In the genomic region with DNA sequence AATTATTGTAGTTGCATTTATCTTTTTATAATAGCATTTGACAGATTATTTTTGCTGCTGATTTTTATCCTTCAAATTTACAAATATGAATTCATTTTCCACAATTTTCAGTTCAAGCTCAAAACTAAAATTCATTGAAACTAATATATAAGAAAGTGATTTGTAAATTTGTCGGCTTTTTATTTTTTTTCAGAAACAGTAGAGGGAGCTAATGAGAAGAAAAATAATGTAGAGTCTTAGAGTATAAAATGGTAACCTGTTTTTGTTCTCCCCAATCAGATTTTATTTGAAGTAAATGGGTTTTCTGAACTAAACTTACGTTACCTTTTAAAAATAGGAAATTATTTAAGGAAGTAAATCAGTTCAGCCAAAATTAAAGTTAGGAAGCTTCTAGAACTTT, we compare ENCODE assay signal across 1 cellular context.
TF ChIP-seq lines count a peak whose summit lies in the region.

No MANE protein-coding gene starts in this region.

TF ChIP-seq in HCT116, 20 proteins besides CTCF, POLR2A, EP300 and RAD21 (continued from another document):
- TF ChIP-seq ELF1 (IDR thresholded peaks at IDR 0.05; ENCODE audit: borderline replicate concordance, low read depth) (no peak), EZH2 (IDR thresholded peaks at IDR 0.05) (no peak), ZFX (IDR thresholded peaks at IDR 0.05) (no peak), SP1 (IDR thresholded peaks at IDR 0.05; ENCODE audit: low read depth) (no peak), EZH2phosphoT487 (IDR thresholded peaks at IDR 0.05; ENCODE audit: borderline replicate concordance) (no peak), YY1 (IDR thresholded peaks at IDR 0.05; ENCODE audit: extremely low read depth, insufficient replicate concordance, low read depth, low read length) (no peak), EGR1 (IDR thresholded peaks at IDR 0.05; ENCODE audit: low read depth) (no peak), TCF7L2 (IDR thresholded peaks at IDR 0.05; ENCODE audit: borderline replicate concordance, extremely low read depth, insufficient read depth, insufficient read length) (no peak), FOSL1 (IDR thresholded peaks at IDR 0.05; ENCODE audit: low read depth) (no peak), POLR2AphosphoS5 (IDR thresholded peaks at IDR 0.05; ENCODE audit: low read depth, low read length) (no peak), CEBPB (IDR thresholded peaks at IDR 0.05; ENCODE audit: low read depth) (no peak), ZBTB33 (IDR thresholded peaks at IDR 0.05; ENCODE audit: extremely low read depth, insufficient replicate concordance, low read length) (no peak), ATF3 (IDR thresholded peaks at IDR 0.05) (no peak)
- TF ChIP-seq, protein P1, sequence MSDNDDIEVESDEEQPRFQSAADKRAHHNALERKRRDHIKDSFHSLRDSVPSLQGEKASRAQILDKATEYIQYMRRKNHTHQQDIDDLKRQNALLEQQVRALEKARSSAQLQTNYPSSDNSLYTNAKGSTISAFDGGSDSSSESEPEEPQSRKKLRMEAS (IDR thresholded peaks at IDR 0.05) = no peak
- TF ChIP-seq, protein P2, sequence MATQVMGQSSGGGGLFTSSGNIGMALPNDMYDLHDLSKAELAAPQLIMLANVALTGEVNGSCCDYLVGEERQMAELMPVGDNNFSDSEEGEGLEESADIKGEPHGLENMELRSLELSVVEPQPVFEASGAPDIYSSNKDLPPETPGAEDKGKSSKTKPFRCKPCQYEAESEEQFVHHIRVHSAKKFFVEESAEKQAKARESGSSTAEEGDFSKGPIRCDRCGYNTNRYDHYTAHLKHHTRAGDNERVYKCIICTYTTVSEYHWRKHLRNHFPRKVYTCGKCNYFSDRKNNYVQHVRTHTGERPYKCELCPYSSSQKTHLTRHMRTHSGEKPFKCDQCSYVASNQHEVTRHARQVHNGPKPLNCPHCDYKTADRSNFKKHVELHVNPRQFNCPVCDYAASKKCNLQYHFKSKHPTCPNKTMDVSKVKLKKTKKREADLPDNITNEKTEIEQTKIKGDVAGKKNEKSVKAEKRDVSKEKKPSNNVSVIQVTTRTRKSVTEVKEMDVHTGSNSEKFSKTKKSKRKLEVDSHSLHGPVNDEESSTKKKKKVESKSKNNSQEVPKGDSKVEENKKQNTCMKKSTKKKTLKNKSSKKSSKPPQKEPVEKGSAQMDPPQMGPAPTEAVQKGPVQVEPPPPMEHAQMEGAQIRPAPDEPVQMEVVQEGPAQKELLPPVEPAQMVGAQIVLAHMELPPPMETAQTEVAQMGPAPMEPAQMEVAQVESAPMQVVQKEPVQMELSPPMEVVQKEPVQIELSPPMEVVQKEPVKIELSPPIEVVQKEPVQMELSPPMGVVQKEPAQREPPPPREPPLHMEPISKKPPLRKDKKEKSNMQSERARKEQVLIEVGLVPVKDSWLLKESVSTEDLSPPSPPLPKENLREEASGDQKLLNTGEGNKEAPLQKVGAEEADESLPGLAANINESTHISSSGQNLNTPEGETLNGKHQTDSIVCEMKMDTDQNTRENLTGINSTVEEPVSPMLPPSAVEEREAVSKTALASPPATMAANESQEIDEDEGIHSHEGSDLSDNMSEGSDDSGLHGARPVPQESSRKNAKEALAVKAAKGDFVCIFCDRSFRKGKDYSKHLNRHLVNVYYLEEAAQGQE (IDR thresholded peaks at IDR 0.05; ENCODE audit: low read depth) = no peak
